Comparison of ENCODE assay signal across 14 cellular contexts in genomic region chr1:184854456-184855180, GRCh38.
DNase-seq lines count a peak whose midpoint lies in the region; ATAC-seq and TF ChIP-seq lines count a peak whose summit lies in the region.
"Had no signal": no experiment of that assay in that cellular context is flagged by ENCODE, and none has a peak within 500 bp of the region (broad histone marks: within the 10 kb centered on the region; RNA-seq: fewer than 3 reads in every experiment).

No MANE protein-coding gene starts in this region.

- no peaks in the 10 kb centered on the region for H3K27me3 ChIP-seq in brain microvascular endothelial cell (replicated peaks)
- H3K27me3 ChIP-seq: SJSA1 had no signal

- no peak overlapping the region for H3K4me3 ChIP-seq in brain microvascular endothelial cell (ENCODE audit: low read depth, low read length)
- H3K4me3 ChIP-seq: SJSA1, skin epidermis had no signal

- H3K27ac ChIP-seq in brain microvascular endothelial cell: no peak overlapping the region
- H3K27ac ChIP-seq: SJSA1 had no signal

- in situ Hi-C loops in brain microvascular endothelial cell (cut with HindIII; ENCODE audit: low pct_ligation_motif_present, low sequenced_read_pairs): no loop called here

- DNase-seq in DMS79 treated with DMSO at 0.1 percent for 48 hours (lab: John Stamatoyannopoulos, UW) (peak; percentile 76), NCI-H1694 treated with DMSO at 0.1 percent for 48 hours (lab: John Stamatoyannopoulos, UW) (peak; percentile 94), brain microvascular endothelial cell (peak; percentile 43), myocyte (ENCODE audit: low read depth) (peak; percentile 34), posterior vena cava (ENCODE audit: low spot score) (no peak), GDM1 (lab: John Stamatoyannopoulos, UW) (no peak)
- DNase-seq: activated CD4-positive, alpha-beta memory T cell treated with anti-CD3 and anti-CD28 coated beads for 36 hours; activated naive CD8-positive, alpha-beta T cell treated with anti-CD3 and anti-CD28 coated beads for 36 hours; mesendoderm; stimulated activated CD8-positive, alpha-beta memory T cell treated with anti-CD3 and anti-CD28 coated beads, Interleukin-4, amount 100 ng/mL, for 48 hours had no signal

- no peak for ATAC-seq in GM21515 (IDR thresholded peaks at IDR 0.05; ENCODE audit: unreplicated experiment)
- no peak for ATAC-seq in GM19452 (IDR thresholded peaks at IDR 0.05; ENCODE audit: unreplicated experiment)

- intact Hi-C loops in posterior vena cava (cut with DNase I): no loop called here

- H3K36me3 ChIP-seq in brain microvascular endothelial cell (replicated peaks): no peaks in the 10 kb centered on the region
- H3K36me3 ChIP-seq: SJSA1 had no signal

- TF ChIP-seq CTCF in brain microvascular endothelial cell (IDR thresholded peaks at IDR 0.05; ENCODE audit: low read depth, low read length, missing control alignments): no peak

Comparison
In these comparisons a context has a peak if more than half of its experiments do, and no peak if none do; other contexts are left out.
1. DNase-seq: peak in DMS79 treated with DMSO at 0.1 percent for 48 hours (single experiment), NCI-H1694 treated with DMSO at 0.1 percent for 48 hours (single experiment), brain microvascular endothelial cell (single experiment) and myocyte (single experiment); none in posterior vena cava (single experiment) and GDM1 (single experiment).